In genomic region chr9:134282138-134282650, GRCh38 we compare ENCODE assay signal across 19 cellular contexts.
"Had no signal": no experiment of that assay in that cellular context is flagged by ENCODE, and none has a peak within 500 bp of the region (broad histone marks: within the 10 kb centered on the region; RNA-seq: fewer than 3 reads in every experiment).

No MANE protein-coding gene starts in this region.

- H3K9me3 ChIP-seq: pancreas, psoas muscle had no signal

- H3K36me3 ChIP-seq: brain microvascular endothelial cell, pancreas, tibial artery had no signal

- H3K4me2 ChIP-seq: smooth muscle cell had no signal

- H3K4me1 ChIP-seq: pancreas had no signal

- H3K27me3 ChIP-seq: pancreas had no signal

- DNase-seq: activated CD4-positive, alpha-beta memory T cell treated with anti-CD3 and anti-CD28 coated beads, Interleukin-2, amount 10 ng/mL, durations not matched to agents 7 days and 5 days; activated CD4-positive, alpha-beta T cell treated with anti-CD3 and anti-CD28 coated beads for 48 hours; activated gamma-delta T cell treated with Interleukin-2 at 50 U/mL for 16 hours; brain microvascular endothelial cell; central memory CD4-positive, alpha-beta T cell; dermis blood vessel endothelial cell; effector CD8-positive, alpha-beta T cell; erythroblast; foreskin melanocyte; stimulated activated CD4-positive, alpha-beta T cell treated with anti-CD3 and anti-CD28 coated beads, Interleukin-15, amount 100 ng/mL, for 24 hours; stimulated activated CD8-positive, alpha-beta memory T cell treated with anti-CD3 and anti-CD28 coated beads, Interleukin-4, amount 100 ng/mL, for 48 hours; stimulated activated naive CD4-positive, alpha-beta T cell; T1000; tibial artery had no signal

- H3K4me3 ChIP-seq: pancreas, psoas muscle, smooth muscle cell, tibial artery had no signal

- H3K27ac ChIP-seq: brain microvascular endothelial cell, tibial artery had no signal

- ATAC-seq: activated naive CD4-positive, alpha-beta T cell treated with anti-CD3 and anti-CD28 coated beads, Interleukin-2, amount 50 U/mL, for 72 hours; natural killer cell treated with Interleukin-12 subunit alpha and Interleukin-12 subunit beta and Interleukin-15 and Interleukin-18, amount 100 ng/mL, for 72 hours had no signal
